26 cellular contexts compared by ENCODE assay signal in genomic region chr20:58810879-58811250, GRCh38. TPM values are rescaled to one million over a fixed set of nuclear protein-coding genes. Genes with fewer than 3 reads are reported as not detected.
"Had no signal": no experiment of that assay in that cellular context is flagged by ENCODE, and none has a peak within 500 bp of the region (broad histone marks: within the 10 kb centered on the region; RNA-seq: fewer than 3 reads in every experiment).

No MANE protein-coding gene starts in this region.

- H3K36me3 ChIP-seq: colonic mucosa, left ventricle myocardium inferior, lower lobe of right lung, right atrium auricular region, sigmoid colon, tibial nerve, upper lobe of right lung, vagina had no signal

- ATAC-seq: left cardiac atrium; lower lobe of right lung; natural killer cell treated with Interleukin-12 subunit alpha and Interleukin-12 subunit beta and Interleukin-15 and Interleukin-18, amount 100 ng/mL, for 72 hours; stimulated activated memory B cell treated with anti-CD40 and anti-IgM and Interleukin-4, amounts not matched to agents 10 μg/mL and 1 μg/mL and 100 μg/mL, for 72 hours; upper lobe of right lung had no signal

- FAIRE-seq: endothelial cell of umbilical vein, kidney had no signal

- H3K4me2 ChIP-seq: hepatocyte had no signal

- H3K36me3 Mint-ChIP-seq: memory B cell; natural killer cell treated with Interleukin-12 subunit alpha and Interleukin-12 subunit beta and Interleukin-15 and Interleukin-18, amount 100 ng/mL, for 72 hours; stimulated activated memory B cell treated with anti-CD40 and anti-IgM and Interleukin-4, amounts not matched to agents 10 μg/mL and 1 μg/mL and 100 μg/mL, for 72 hours had no signal

- H2AFZ ChIP-seq: hepatocyte had no signal

- H3K4me3 Mint-ChIP-seq: endodermal cell; memory B cell; natural killer cell treated with Interleukin-12 subunit alpha and Interleukin-12 subunit beta and Interleukin-15 and Interleukin-18, amount 100 ng/mL, for 72 hours; stimulated activated memory B cell treated with anti-CD40 and anti-IgM and Interleukin-4, amounts not matched to agents 10 μg/mL and 1 μg/mL and 100 μg/mL, for 72 hours; stimulated activated naive CD8-positive, alpha-beta T cell treated with anti-CD3 and anti-CD28 coated beads, Interleukin-15, Interleukin-2, amounts not matched to agents 100 ng/mL and 50 ng/mL, for 24 hours had no signal

- H3K27ac ChIP-seq: colonic mucosa, hepatocyte, left ventricle myocardium inferior, lower lobe of right lung, right atrium auricular region, sigmoid colon, skin epidermis, testis, tibial nerve, upper lobe of right lung, vagina had no signal

- H3K79me2 ChIP-seq: hepatocyte had no signal

- H3K4me1 Mint-ChIP-seq: memory B cell; stimulated activated memory B cell treated with anti-CD40 and anti-IgM and Interleukin-4, amounts not matched to agents 10 μg/mL and 1 μg/mL and 100 μg/mL, for 72 hours had no signal

- H3K4me1 ChIP-seq: colonic mucosa, left ventricle myocardium inferior, lower lobe of right lung, right atrium auricular region, sigmoid colon, testis, tibial nerve, upper lobe of right lung, vagina had no signal

- DNase-seq: colonic mucosa; dermis blood vessel endothelial cell; effector CD4-positive, alpha-beta T cell; endodermal cell; erythroblast; foreskin melanocyte; kidney; left cardiac atrium; left ventricle myocardium inferior; lower lobe of right lung; midbrain; sigmoid colon; stimulated activated CD4-positive, alpha-beta T cell treated with anti-CD3 and anti-CD28 coated beads, Interleukin-12 subunit alpha, Interleukin-12 subunit beta, amount 100 ng/mL, for 4 hours; stimulated activated CD4-positive, alpha-beta T cell treated with anti-CD3 and anti-CD28 coated beads, Interleukin-2, amount 100 ng/mL, for 48 hours; testis; upper lobe of right lung had no signal

- H3K27ac Mint-ChIP-seq: endodermal cell; memory B cell; natural killer cell treated with Interleukin-12 subunit alpha and Interleukin-12 subunit beta and Interleukin-15 and Interleukin-18, amount 100 ng/mL, for 72 hours; stimulated activated memory B cell treated with anti-CD40 and anti-IgM and Interleukin-4, amounts not matched to agents 10 μg/mL and 1 μg/mL and 100 μg/mL, for 72 hours had no signal

- H3K9me3 ChIP-seq: colonic mucosa, left ventricle myocardium inferior, lower lobe of right lung, right atrium auricular region, sigmoid colon, testis, upper lobe of right lung, vagina had no signal

- H3K4me3 ChIP-seq: colonic mucosa, hepatocyte, left ventricle myocardium inferior, lower lobe of right lung, right atrium auricular region, sigmoid colon, skin epidermis, testis, tibial nerve, upper lobe of right lung, vagina had no signal

- H3K27me3 ChIP-seq: colonic mucosa, hepatocyte, right atrium auricular region, sigmoid colon, testis, vagina had no signal

- H3K9me3 Mint-ChIP-seq: endodermal cell; memory B cell; natural killer cell treated with Interleukin-12 subunit alpha and Interleukin-12 subunit beta and Interleukin-15 and Interleukin-18, amount 100 ng/mL, for 72 hours; stimulated activated naive CD8-positive, alpha-beta T cell treated with anti-CD3 and anti-CD28 coated beads, Interleukin-15, Interleukin-2, amounts not matched to agents 100 ng/mL and 50 ng/mL, for 24 hours had no signal

RNA-seq across cellular contexts. Expression of gene GNAS-AS1, which starts 39.8 kb away (rescaled TPM):
- total RNA-seq: dermis blood vessel endothelial cell, hepatocyte, right atrium auricular region, vagina had no signal
